ENCODE assay signal across 2 cellular contexts in genomic region chr3:5153074-5153473, GRCh38.
TF ChIP-seq lines count a peak whose summit lies in the region.

No MANE protein-coding gene starts in this region.

TF ChIP-seq in GM23338, 12 proteins besides CTCF, POLR2A, EP300 and RAD21:
- TF ChIP-seq EZH2phosphoT487 (IDR thresholded peaks at IDR 0.05; ENCODE audit: unreplicated experiment): no peak
- TF ChIP-seq REST (IDR thresholded peaks at IDR 0.05; ENCODE audit: unreplicated experiment): no peak
- no peak for TF ChIP-seq ZNF331 (CRISPR knock-in tag; IDR thresholded peaks at IDR 0.05; ENCODE audit: low read depth)
- no peak for TF ChIP-seq STAT1 (IDR thresholded peaks at IDR 0.05; ENCODE audit: unreplicated experiment)
- TF ChIP-seq ZNF114 (CRISPR knock-in tag; IDR thresholded peaks at IDR 0.05): no peak
- no peak for TF ChIP-seq ETS1 (IDR thresholded peaks at IDR 0.05)
- no peak for TF ChIP-seq NANOG (IDR thresholded peaks at IDR 0.05; ENCODE audit: borderline replicate concordance)

TF ChIP-seq in K562, 482 proteins besides CTCF, POLR2A, EP300 and RAD21:
- TF ChIP-seq HNRNPH1 (optimal IDR thresholded peaks at IDR 0.05; ENCODE audit: low read depth, low read length): no peak
- no peak for TF ChIP-seq ZNF318 (IDR thresholded peaks at IDR 0.05; ENCODE audit: borderline replicate concordance in 1 of 2, low read depth in 1 of 2)
- peak; percentile 83; the same call in 1 of the 2 replicates for TF ChIP-seq ZNF431 (CRISPR knock-in tag; IDR thresholded peaks at IDR 0.05)
- TF ChIP-seq FOXM1 (IDR thresholded peaks at IDR 0.05; ENCODE audit: low read depth): peak; percentile 40; the same call in 1 of the 2 replicates
- TF ChIP-seq FOXM1 (CRISPR knock-in tag; IDR thresholded peaks at IDR 0.05; ENCODE audit: low read depth): no peak
- no peak for TF ChIP-seq BACH1 (tag; IDR thresholded peaks at IDR 0.05)
- TF ChIP-seq ZBTB40 (IDR thresholded peaks at IDR 0.05): no peak
- TF ChIP-seq ZBTB40 (CRISPR knock-in tag; IDR thresholded peaks at IDR 0.05): no peak
- TF ChIP-seq ZNF143 (CRISPR knock-in tag; IDR thresholded peaks at IDR 0.05): no peak
- no peak for TF ChIP-seq SFPQ (IDR thresholded peaks at IDR 0.05; ENCODE audit: low read depth, low read length)
- TF ChIP-seq ZNF830 (CRISPR knock-in tag; IDR thresholded peaks at IDR 0.05): no peak
- no peak for TF ChIP-seq HIVEP1 (CRISPR knock-in tag; IDR thresholded peaks at IDR 0.05)
- no peak for TF ChIP-seq HDGF (IDR thresholded peaks at IDR 0.05)
- no peak for TF ChIP-seq TAL1 (IDR thresholded peaks at IDR 0.05)
- TF ChIP-seq CREB1 (IDR thresholded peaks at IDR 0.05): no peak
- TF ChIP-seq CREB1 (CRISPR knock-in tag; IDR thresholded peaks at IDR 0.05): 0 out of 2 replicates have a peak, but pooled peaks have one; percentile 18
- peak; percentile 66; the same call in 1 of the 2 replicates for TF ChIP-seq CHAMP1 (IDR thresholded peaks at IDR 0.05)
- TF ChIP-seq CC2D1A (IDR thresholded peaks at IDR 0.05): peak; percentile 57; the same call in 1 of the 2 replicates
- TF ChIP-seq DDX20 (tag; IDR thresholded peaks at IDR 0.05; ENCODE audit: low read depth): no peak
- no peak for TF ChIP-seq SMAD2 (IDR thresholded peaks at IDR 0.05; ENCODE audit: low read depth, low read length)
